In the genomic region with DNA sequence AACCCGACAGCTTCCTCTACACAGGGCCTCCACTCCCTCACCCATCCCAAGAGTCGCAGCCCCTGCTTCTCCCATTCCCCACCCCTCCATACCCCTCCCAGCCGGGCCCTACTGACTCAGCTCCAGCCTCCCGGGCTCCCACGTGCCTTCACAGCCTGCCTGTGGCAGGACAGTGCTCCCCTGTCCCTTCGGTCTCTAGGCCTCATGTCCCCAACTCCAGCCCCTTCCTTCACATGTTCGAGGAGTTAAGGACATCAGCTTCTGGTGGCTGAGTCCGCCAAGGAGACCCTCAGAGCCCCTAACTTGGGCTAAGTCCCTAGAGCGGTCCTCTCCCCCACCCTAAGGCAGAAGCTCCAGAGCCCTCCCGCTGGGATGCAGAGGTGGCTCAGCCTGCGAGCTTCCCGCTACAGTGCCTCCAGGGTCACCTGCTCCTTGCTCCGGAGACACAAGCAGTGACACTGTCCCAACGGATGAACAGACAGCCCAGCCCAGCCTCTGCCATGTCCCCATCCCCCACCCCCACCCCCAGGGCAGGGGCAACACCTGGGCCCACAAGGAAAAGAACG, we compare ENCODE assay signal across 9 cellular contexts. TPM values are rescaled to one million over a fixed set of nuclear protein-coding genes. Genes with fewer than 3 reads are reported as not detected.
DNase-seq lines count a peak whose midpoint lies in the region; ATAC-seq and TF ChIP-seq lines count a peak whose summit lies in the region.
"Had no signal": no experiment of that assay in that cellular context is flagged by ENCODE, and none has a peak within 500 bp of the region (broad histone marks: within the 10 kb centered on the region; RNA-seq: fewer than 3 reads in every experiment).

No MANE protein-coding gene starts in this region.

- H3K36me3 Mint-ChIP-seq in Calu3 (ENCODE audit: insufficient read depth, unreplicated experiment): peaks cover 22% of the 10 kb centered on the region
- H3K36me3 Mint-ChIP-seq in progenitor cell of endocrine pancreas (ENCODE audit: insufficient read depth): no peaks in the 10 kb centered on the region

- BruUV-seq in Calu3 (replicated peaks; lab: Mats Ljungman, UMichigan): no TSS peak

- H3K27ac ChIP-seq in RWPE1: peak overlapping the region; percentile 77

- H3K27me3 Mint-ChIP-seq in Calu3 (ENCODE audit: unreplicated experiment) (peaks cover 93% of the 10 kb centered on the region), progenitor cell of endocrine pancreas (peaks cover 19% of the 10 kb centered on the region)

- CTCF ChIA-PET in Calu3 (lab: Charles Lee): no interaction called here
- CTCF ChIA-PET in RWPE1 (lab: Yijun Ruan, JAX): interaction anchor here (0.6 kb wide), 1 partner anchor 63 kb away, joined by 3 read pairs; no protein-coding TSS in a partner anchor

- H3K9me3 Mint-ChIP-seq in Calu3 (ENCODE audit: low read depth, unreplicated experiment) (no peaks in the 10 kb centered on the region), progenitor cell of endocrine pancreas (ENCODE audit: low read depth) (no peaks in the 10 kb centered on the region)

- H3K27ac Mint-ChIP-seq in Calu3 (ENCODE audit: unreplicated experiment) (no peak overlapping the region), progenitor cell of endocrine pancreas (peak overlapping the region; percentile 37)

- peak overlapping the region; percentile 72 for H3K4me3 ChIP-seq in fibroblast of pulmonary artery (replicated peaks; ENCODE audit: low read depth, low read length)

- TF ChIP-seq CTCF in Calu3 (IDR thresholded peaks at IDR 0.05; ENCODE audit: unreplicated experiment) (no peak), RWPE1 (conservative IDR thresholded peaks at IDR 0.05; ENCODE audit: low read depth) (no peak), fibroblast of pulmonary artery (IDR thresholded peaks at IDR 0.05; ENCODE audit: low read length, missing control alignments) (no peak), progenitor cell of endocrine pancreas (IDR thresholded peaks at IDR 0.05; ENCODE audit: unreplicated experiment) (no peak)

- H3K4me3 Mint-ChIP-seq in Calu3 (ENCODE audit: low read depth, unreplicated experiment) (peak overlapping the region; percentile 69), progenitor cell of endocrine pancreas (ENCODE audit: low read depth) (peak overlapping the region; percentile 91)

- DNase-seq in Calu3 (no peak), RWPE1 (ENCODE audit: low spot score) (no peak), fibroblast of pulmonary artery (ENCODE audit: low read depth) (no peak), progenitor cell of endocrine pancreas (ENCODE audit: low spot score, unreplicated experiment) (no peak), Kasumi-1 (lab: John Stamatoyannopoulos, UW) (no peak)
- no peak for DNase-seq in activated CD8-positive, alpha-beta memory T cell treated with anti-CD3 and anti-CD28 coated beads, Interleukin-2, amount 50 U/mL, for 48 hours

- H3K4me1 Mint-ChIP-seq in Calu3 (ENCODE audit: low read depth, unreplicated experiment) (peaks cover 28% of the 10 kb centered on the region), progenitor cell of endocrine pancreas (ENCODE audit: low read depth) (peaks cover 33% of the 10 kb centered on the region)

- intact Hi-C loops in Calu3 (cut with micrococcal nuclease; ENCODE audit: unreplicated experiment): loop anchor here (5.0 kb wide), 1 partner anchor 55 kb away; no protein-coding TSS in a partner anchor

- no peak for ATAC-seq in HG02642 (IDR thresholded peaks at IDR 0.05; ENCODE audit: poor library complexity, unreplicated experiment)
- no peak for ATAC-seq in GM21515 (IDR thresholded peaks at IDR 0.05; ENCODE audit: unreplicated experiment)

- POLR2A ChIA-PET in RWPE1 (lab: Yijun Ruan, JAX; ENCODE audit: low non-redundant PET): interaction anchor here (1.1 kb wide), 1 partner anchor 29 kb away, joined by 3 read pairs; no protein-coding TSS in a partner anchor

RNA-seq across cellular contexts. Expression of gene SMARCD3, which starts 0.8 kb away (rescaled TPM):
- total RNA-seq in Calu3 (2022) (2.3 and 4.1 TPM in 2 replicates), progenitor cell of endocrine pancreas (51.1 and 52.9 TPM in 2 replicates)

RNA-seq across cellular contexts. Expression of gene CHPF2, which starts 15.4 kb away (rescaled TPM):
- total RNA-seq in Calu3 (2022): 48.1 and 51.3 TPM in 2 replicates
- total RNA-seq in progenitor cell of endocrine pancreas: 41.4 and 42.2 TPM in 2 replicates

RNA-seq across cellular contexts. Expression of gene ABCF2, which starts 20.7 kb away (rescaled TPM):
- total RNA-seq in Calu3 (2022) (43.0 and 49.7 TPM in 2 replicates), progenitor cell of endocrine pancreas (48.7 and 55.1 TPM in 2 replicates)

RNA-seq across cellular contexts. Expression of gene H2BK1, which starts 37.4 kb away (rescaled TPM):
- total RNA-seq in Calu3 (2022) (not detected in 2 replicates), progenitor cell of endocrine pancreas (not detected in 2 replicates)
- total RNA-seq: dermis microvascular lymphatic vessel endothelial cell had no signal

Comparison
In these comparisons a context has a peak if more than half of its experiments do, and no peak if none do; other contexts are left out.
1. RNA of gene SMARCD3, which starts 0.8 kb away (total RNA-seq): 51.1 to 52.9 TPM in progenitor cell of endocrine pancreas; 2.3 to 4.1 TPM in Calu3; every median in the first group is over 10 times any median in the second.